Comparison of ENCODE assay signal across 8 cellular contexts in the genomic region with DNA sequence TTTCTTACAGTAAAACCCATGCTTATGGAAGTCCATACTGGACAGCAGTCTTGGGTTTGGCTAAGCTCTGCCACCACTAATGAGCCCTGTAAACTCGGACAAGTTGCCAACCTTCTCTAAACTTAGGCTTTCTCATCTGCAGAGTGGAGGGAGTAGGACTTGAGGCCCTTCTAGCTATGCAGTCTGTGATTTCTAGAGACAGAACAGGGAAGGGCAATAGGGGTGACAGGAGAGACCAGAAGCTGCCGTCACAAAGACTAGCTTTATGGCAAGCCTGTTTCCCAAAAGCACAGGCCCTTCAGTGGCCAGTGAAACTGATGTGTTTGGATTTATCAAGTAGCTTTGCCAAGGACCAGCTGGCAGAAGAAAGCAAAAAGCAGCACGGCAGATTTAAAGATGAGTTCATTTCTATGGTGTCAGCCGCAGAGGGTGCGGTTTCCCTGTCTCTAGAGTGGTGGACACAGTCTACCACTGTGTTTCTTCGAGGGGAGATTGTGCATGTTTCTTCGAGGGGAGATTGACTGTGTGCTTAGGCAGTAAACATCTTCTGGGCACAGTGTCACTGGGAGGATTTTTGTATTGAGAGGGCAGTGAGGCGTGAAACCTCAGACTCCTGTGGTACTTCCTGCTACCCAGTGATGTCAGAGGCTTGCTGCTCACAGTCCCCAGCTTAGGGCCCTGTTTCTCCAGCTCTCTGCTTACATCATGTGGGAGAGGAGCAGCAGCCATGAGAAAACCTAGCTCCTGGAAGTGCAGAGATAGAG.
DNase-seq lines count a peak whose midpoint lies in the region; ATAC-seq and TF ChIP-seq lines count a peak whose summit lies in the region.

No MANE protein-coding gene starts in this region.

- H3K4me3 ChIP-seq in OCI-LY7 (ENCODE audit: low read depth, low read length, poor library complexity, severe bottlenecking), result no peak overlapping the region
- no peak overlapping the region for H3K4me3 ChIP-seq in fibroblast of mammary gland (ENCODE audit: control insufficient read depth, low read depth, low read length)
- no peak overlapping the region for H3K4me3 ChIP-seq in retinal pigment epithelial cell (ENCODE audit: low read length)

- peak overlapping the region; percentile 43 for H3K4me2 ChIP-seq in OCI-LY7 (ENCODE audit: low read length)

- no peaks in the 10 kb centered on the region for H3K9me3 ChIP-seq in OCI-LY7 (ENCODE audit: low read length)

- no peaks in the 10 kb centered on the region for H3K9me3 Mint-ChIP-seq in activated CD8-positive, alpha-beta T cell treated with anti-CD3 and anti-CD28 coated beads for 36 hours

- no peak overlapping the region for H3K27ac Mint-ChIP-seq in activated CD8-positive, alpha-beta T cell treated with anti-CD3 and anti-CD28 coated beads for 36 hours

- no peaks in the 10 kb centered on the region for H3K4me1 Mint-ChIP-seq in activated CD8-positive, alpha-beta T cell treated with anti-CD3 and anti-CD28 coated beads for 36 hours (ENCODE audit: low read depth)

- no TSS peak for BruUV-seq in OCI-LY7 (replicated peaks; lab: Mats Ljungman, UMichigan)

- no peaks in the 10 kb centered on the region for H4K20me1 ChIP-seq in OCI-LY7 (ENCODE audit: insufficient read depth, low read length)

- POLR2A ChIA-PET in OCI-LY7 (lab: Charles Lee), result interaction anchor here (0.6 to 1.5 kb wide), 2 partner anchors 13 to 80 kb away, joined by 3 to 4 read pairs; no protein-coding TSS in a partner anchor
- POLR2A ChIA-PET in activated CD8-positive, alpha-beta T cell treated with anti-CD3 and anti-CD28 coated beads for 36 hours (lab: Charles Lee), result no interaction called here

- CTCF ChIA-PET in OCI-LY7 (lab: Charles Lee; ENCODE audit: unreplicated experiment), result no interaction called here
- CTCF ChIA-PET in activated CD8-positive, alpha-beta T cell treated with anti-CD3 and anti-CD28 coated beads for 36 hours (lab: Charles Lee), result no interaction called here

- ATAC-seq in GM19025 (IDR thresholded peaks at IDR 0.05; ENCODE audit: low read depth, unreplicated experiment) (peak; percentile 100), HG03095 (IDR thresholded peaks at IDR 0.05; ENCODE audit: unreplicated experiment) (peak; percentile 97)
- no peak for ATAC-seq in activated CD8-positive, alpha-beta T cell treated with anti-CD3 and anti-CD28 coated beads for 36 hours

- H3K9me2 ChIP-seq in OCI-LY7 (ENCODE audit: insufficient read depth, low read length), result no peaks in the 10 kb centered on the region

- peaks cover 13% of the 10 kb centered on the region for H3K4me1 ChIP-seq in OCI-LY7 (ENCODE audit: insufficient read depth, low read length, poor library complexity, severe bottlenecking)

- H3K27ac ChIP-seq in OCI-LY7 (ENCODE audit: low read depth, low read length, poor library complexity, severe bottlenecking), result no peak overlapping the region

- H3K36me3 ChIP-seq in OCI-LY7 (ENCODE audit: insufficient read depth, low read length), result no peaks in the 10 kb centered on the region

- peaks cover 1% of the 10 kb centered on the region for H3K27me3 Mint-ChIP-seq in activated CD8-positive, alpha-beta T cell treated with anti-CD3 and anti-CD28 coated beads for 36 hours

- H3K4me3 Mint-ChIP-seq in activated CD8-positive, alpha-beta T cell treated with anti-CD3 and anti-CD28 coated beads for 36 hours, result no peak overlapping the region

- TF ChIP-seq CTCF in OCI-LY7 (conservative IDR thresholded peaks at IDR 0.05; ENCODE audit: low read length) (no peak), fibroblast of mammary gland (conservative IDR thresholded peaks at IDR 0.05; ENCODE audit: control insufficient read depth, insufficient read depth, low read depth, low read length) (no peak), retinal pigment epithelial cell (conservative IDR thresholded peaks at IDR 0.05; ENCODE audit: low read depth, low read length) (no peak)
- no peak for TF ChIP-seq CTCF in activated CD8-positive, alpha-beta T cell treated with anti-CD3 and anti-CD28 coated beads for 36 hours (IDR thresholded peaks at IDR 0.05)

- intact Hi-C loops in OCI-LY7 (cut with micrococcal nuclease; ENCODE audit: unreplicated experiment), result loop anchor here (5.0 kb wide), 1 partner anchor 121 kb away; a partner anchor contains a TSS
- intact Hi-C loops in activated CD8-positive, alpha-beta T cell treated with anti-CD3 and anti-CD28 coated beads for 36 hours (cut with micrococcal nuclease), result no loop called here

- H3K36me3 Mint-ChIP-seq in activated CD8-positive, alpha-beta T cell treated with anti-CD3 and anti-CD28 coated beads for 36 hours (ENCODE audit: low read depth), result no peaks in the 10 kb centered on the region

- no peak overlapping the region for H2AFZ ChIP-seq in OCI-LY7 (ENCODE audit: low read length)

- peak in 10 of 14 donors; percentile 9 to 89 (median 34) for DNase-seq in C1 segment of cervical spinal cord (lab: John Stamatoyannopoulos, UW)
- peak; percentile 83 for DNase-seq in OCI-LY7 (ENCODE audit: low spot score)
- peak; percentile 75 for DNase-seq in fibroblast of mammary gland (ENCODE audit: low read depth)
- peak; percentile 85 for DNase-seq in retinal pigment epithelial cell (ENCODE audit: low read depth)
- no peak for DNase-seq in activated CD8-positive, alpha-beta T cell treated with anti-CD3 and anti-CD28 coated beads for 36 hours
- no peak for DNase-seq in stimulated activated CD4-positive, alpha-beta T cell treated with anti-CD3 and anti-CD28 coated beads, Interleukin-4, amount 100 ng/mL, for 1 hour

- no peaks in the 10 kb centered on the region for H3K79me2 ChIP-seq in OCI-LY7 (ENCODE audit: insufficient read depth, low read depth, low read length)

Comparison
In these comparisons a context has a peak if more than half of its experiments do, and no peak if none do; other contexts are left out.
1. DNase-seq: peak in C1 segment of cervical spinal cord (10 of 14), OCI-LY7 (single experiment), fibroblast of mammary gland (single experiment) and retinal pigment epithelial cell (single experiment); none in activated CD8-positive, alpha-beta T cell treated with anti-CD3 and anti-CD28 coated beads for 36 hours (single experiment) and stimulated activated CD4-positive, alpha-beta T cell treated with anti-CD3 and anti-CD28 coated beads, Interleukin-4, amount 100 ng/mL, for 1 hour (single experiment).